Comparison of ENCODE assay signal across 27 cellular contexts in the genomic region with DNA sequence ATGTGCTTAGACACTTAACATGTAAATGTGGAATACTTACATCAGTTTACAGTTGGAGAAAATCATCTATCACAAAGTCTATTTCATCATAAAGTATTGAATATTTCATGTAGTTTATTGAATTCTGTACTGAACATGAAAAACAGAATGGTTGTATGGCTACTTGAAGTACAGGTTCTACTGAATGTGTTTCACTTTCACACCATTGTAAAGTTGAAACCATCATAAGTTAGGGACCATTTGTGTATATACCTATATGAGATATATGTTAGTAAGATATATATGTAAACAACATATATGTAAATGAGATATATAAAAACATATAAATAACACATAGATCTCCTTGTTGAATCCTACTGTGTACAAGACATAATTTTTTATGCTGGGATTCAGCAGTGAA.
DNase-seq lines count a peak whose midpoint lies in the region; ATAC-seq lines count a peak whose summit lies in the region.
"Had no signal": no experiment of that assay in that cellular context is flagged by ENCODE, and none has a peak within 500 bp of the region (broad histone marks: within the 10 kb centered on the region; RNA-seq: fewer than 3 reads in every experiment).

No MANE protein-coding gene starts in this region.

- DNase-seq in superior temporal gyrus (ENCODE audit: extremely low spot score) (no peak), DMS53 (lab: John Stamatoyannopoulos, UW) (no peak)
- DNase-seq: activated CD8-positive, alpha-beta T cell treated with anti-CD3 and anti-CD28 coated beads for 36 hours; activated naive CD8-positive, alpha-beta T cell treated with anti-CD3 and anti-CD28 coated beads for 36 hours; activated T-cell treated with anti-CD3 and anti-CD28 coated beads, Interleukin-2, amount 50 U/mL, for 72 hours; BE2C; body of pancreas; Calu3; colonic mucosa; hypothalamus; kidney glomerular epithelial cell; mesendoderm; NCI-H187 treated with DMSO at 0.1 percent for 48 hours; NCI-H524; nephron progenitor cell; OCI-M1; SIG-M5; stimulated activated naive B cell treated with anti-CD40 and anti-IgM and Interleukin-4, amounts not matched to agents 10 μg/mL and 1 μg/mL and 100 μg/mL, for 72 hours; T-helper 17 cell; trophoblast cell; WERI-Rb-1 had no signal

- ATAC-seq in GM19351 (IDR thresholded peaks at IDR 0.05; ENCODE audit: unreplicated experiment) (peak; percentile 64), HG02588 (IDR thresholded peaks at IDR 0.05; ENCODE audit: unreplicated experiment) (peak; percentile 52), HG03280 (IDR thresholded peaks at IDR 0.05; ENCODE audit: unreplicated experiment) (peak; percentile 54), HG02981 (IDR thresholded peaks at IDR 0.05; ENCODE audit: unreplicated experiment) (no peak), GM21737 (IDR thresholded peaks at IDR 0.05; ENCODE audit: unreplicated experiment) (no peak)
- ATAC-seq: activated CD8-positive, alpha-beta T cell treated with anti-CD3 and anti-CD28 coated beads for 36 hours; activated T-cell treated with anti-CD3 and anti-CD28 coated beads, Interleukin-2, amount 50 U/mL, for 72 hours; body of pancreas; HepG2; stimulated activated naive B cell treated with anti-CD40 and anti-IgM and Interleukin-4, amounts not matched to agents 10 μg/mL and 1 μg/mL and 100 μg/mL, for 72 hours; T-helper 17 cell had no signal

Comparison
In these comparisons a context has a peak if more than half of its experiments do, and no peak if none do; other contexts are left out.
1. ATAC-seq: peak in GM19351 (single experiment), HG02588 (single experiment) and HG03280 (single experiment); none in HG02981 (single experiment) and GM21737 (single experiment).